ENCODE assay signal across 1 cellular context in the genomic region with DNA sequence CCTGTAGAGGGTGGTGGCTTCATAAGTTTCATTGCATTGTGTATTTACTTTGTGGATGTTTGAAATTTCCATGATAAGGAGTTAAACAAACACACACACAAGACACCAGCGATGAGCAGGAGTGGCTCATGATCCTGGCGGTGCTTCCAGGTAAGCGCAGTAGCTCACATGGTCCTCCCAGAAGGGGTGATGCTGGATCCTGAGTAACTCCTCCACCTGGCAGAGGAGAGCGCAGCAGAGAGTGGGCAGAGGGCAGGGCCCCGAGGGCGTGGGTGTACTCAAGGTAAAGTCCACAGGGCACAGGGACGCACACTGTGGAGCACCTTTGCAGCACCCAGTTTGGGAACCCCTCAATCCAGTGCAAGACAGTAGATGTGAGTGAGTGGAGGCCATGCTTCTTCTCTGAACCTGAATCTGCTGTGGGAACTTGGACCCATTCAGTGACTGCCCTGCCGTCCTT.
A peak's percentile ranks its signal among the peaks of the same experiment; 100 is the strongest.
TF ChIP-seq lines count a peak whose summit lies in the region.

No MANE protein-coding gene starts in this region.

TF ChIP-seq in liver, 16 proteins besides CTCF, POLR2A, EP300 and RAD21 (continued from another document):
- TF ChIP-seq, protein P1, sequence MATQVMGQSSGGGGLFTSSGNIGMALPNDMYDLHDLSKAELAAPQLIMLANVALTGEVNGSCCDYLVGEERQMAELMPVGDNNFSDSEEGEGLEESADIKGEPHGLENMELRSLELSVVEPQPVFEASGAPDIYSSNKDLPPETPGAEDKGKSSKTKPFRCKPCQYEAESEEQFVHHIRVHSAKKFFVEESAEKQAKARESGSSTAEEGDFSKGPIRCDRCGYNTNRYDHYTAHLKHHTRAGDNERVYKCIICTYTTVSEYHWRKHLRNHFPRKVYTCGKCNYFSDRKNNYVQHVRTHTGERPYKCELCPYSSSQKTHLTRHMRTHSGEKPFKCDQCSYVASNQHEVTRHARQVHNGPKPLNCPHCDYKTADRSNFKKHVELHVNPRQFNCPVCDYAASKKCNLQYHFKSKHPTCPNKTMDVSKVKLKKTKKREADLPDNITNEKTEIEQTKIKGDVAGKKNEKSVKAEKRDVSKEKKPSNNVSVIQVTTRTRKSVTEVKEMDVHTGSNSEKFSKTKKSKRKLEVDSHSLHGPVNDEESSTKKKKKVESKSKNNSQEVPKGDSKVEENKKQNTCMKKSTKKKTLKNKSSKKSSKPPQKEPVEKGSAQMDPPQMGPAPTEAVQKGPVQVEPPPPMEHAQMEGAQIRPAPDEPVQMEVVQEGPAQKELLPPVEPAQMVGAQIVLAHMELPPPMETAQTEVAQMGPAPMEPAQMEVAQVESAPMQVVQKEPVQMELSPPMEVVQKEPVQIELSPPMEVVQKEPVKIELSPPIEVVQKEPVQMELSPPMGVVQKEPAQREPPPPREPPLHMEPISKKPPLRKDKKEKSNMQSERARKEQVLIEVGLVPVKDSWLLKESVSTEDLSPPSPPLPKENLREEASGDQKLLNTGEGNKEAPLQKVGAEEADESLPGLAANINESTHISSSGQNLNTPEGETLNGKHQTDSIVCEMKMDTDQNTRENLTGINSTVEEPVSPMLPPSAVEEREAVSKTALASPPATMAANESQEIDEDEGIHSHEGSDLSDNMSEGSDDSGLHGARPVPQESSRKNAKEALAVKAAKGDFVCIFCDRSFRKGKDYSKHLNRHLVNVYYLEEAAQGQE (IDR thresholded peaks at IDR 0.05) = no peak
- TF ChIP-seq, protein P2, sequence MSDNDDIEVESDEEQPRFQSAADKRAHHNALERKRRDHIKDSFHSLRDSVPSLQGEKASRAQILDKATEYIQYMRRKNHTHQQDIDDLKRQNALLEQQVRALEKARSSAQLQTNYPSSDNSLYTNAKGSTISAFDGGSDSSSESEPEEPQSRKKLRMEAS (IDR thresholded peaks at IDR 0.05) = no peak
- TF ChIP-seq TAF1 (conservative IDR thresholded peaks at IDR 0.05) = no peak
- TF ChIP-seq, protein P3, sequence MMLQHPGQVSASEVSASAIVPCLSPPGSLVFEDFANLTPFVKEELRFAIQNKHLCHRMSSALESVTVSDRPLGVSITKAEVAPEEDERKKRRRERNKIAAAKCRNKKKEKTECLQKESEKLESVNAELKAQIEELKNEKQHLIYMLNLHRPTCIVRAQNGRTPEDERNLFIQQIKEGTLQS (IDR thresholded peaks at IDR 0.05) = no peak
- no peak for TF ChIP-seq NR2F2 (IDR thresholded peaks at IDR 0.05)
- TF ChIP-seq EGR1 (IDR thresholded peaks at IDR 0.05; ENCODE audit: low read depth in 2 of 2) = no peak
- TF ChIP-seq GABPA (IDR thresholded peaks at IDR 0.05 in 1 of 2, conservative IDR thresholded peaks at IDR 0.05 in 1 of 2) = no peak
- peak; percentile 66 for TF ChIP-seq FOXA2 (IDR thresholded peaks at IDR 0.05)
